ENCODE assay signal across 1 cellular context in the genomic region with DNA sequence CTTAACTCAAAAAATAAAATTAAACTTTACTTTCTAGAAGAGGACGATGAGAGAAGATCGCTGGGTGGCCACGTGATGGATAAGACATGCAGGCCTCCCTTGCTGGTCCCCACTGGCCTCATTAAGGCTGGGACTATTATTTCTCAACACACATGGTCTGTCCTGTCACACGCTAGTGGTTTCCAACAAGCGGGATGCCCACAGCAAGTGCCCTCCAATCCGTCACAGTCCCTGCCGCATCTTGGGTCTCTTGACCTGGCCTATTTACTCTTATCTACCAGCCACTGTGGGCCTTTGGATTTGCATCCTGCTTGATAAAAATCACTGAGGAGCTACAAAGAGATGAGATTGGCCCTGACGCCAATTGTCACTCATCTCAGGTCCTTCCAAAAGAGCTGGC.
TF ChIP-seq lines count a peak whose summit lies in the region.

No MANE protein-coding gene starts in this region.

TF ChIP-seq in IMR-90, 13 proteins besides CTCF, POLR2A, EP300 and RAD21 (continued from another document):
- TF ChIP-seq MAZ (IDR thresholded peaks at IDR 0.05; ENCODE audit: borderline replicate concordance, low read depth, low read length): no peak
- no peak for TF ChIP-seq BHLHE40 (IDR thresholded peaks at IDR 0.05; ENCODE audit: low read depth, low read length)
- no peak for TF ChIP-seq CHD1 (IDR thresholded peaks at IDR 0.05; ENCODE audit: low read depth, low read length)
